In genomic region chr20:3106658-3107463, GRCh38 we compare ENCODE assay signal across 1 cellular context.
TF ChIP-seq lines count a peak whose summit lies in the region.

No MANE protein-coding gene starts in this region.

TF ChIP-seq in HepG2, 621 proteins besides CTCF, POLR2A, EP300 and RAD21 (continued from another document and continues in another):
- no peak for TF ChIP-seq HNF1A (IDR thresholded peaks at IDR 0.05; ENCODE audit: low read depth)
- peak; percentile 42; the same call in 1 of the 2 replicates for TF ChIP-seq HNF1A (CRISPR knock-in tag; IDR thresholded peaks at IDR 0.05; ENCODE audit: borderline replicate concordance)
- TF ChIP-seq TIGD3 (CRISPR knock-in tag; IDR thresholded peaks at IDR 0.05; ENCODE audit: borderline replicate concordance): 0 out of 2 replicates have a peak, but pooled peaks have one; percentile 17
- TF ChIP-seq E2F1 (CRISPR knock-in tag; IDR thresholded peaks at IDR 0.05): no peak
- no peak for TF ChIP-seq E2F2 (CRISPR knock-in tag; IDR thresholded peaks at IDR 0.05; ENCODE audit: borderline replicate concordance)
- TF ChIP-seq ZNF205 (CRISPR knock-in tag; IDR thresholded peaks at IDR 0.05): peak; percentile 85; the same call in 1 of the 2 replicates
- TF ChIP-seq GMEB2 (CRISPR knock-in tag; IDR thresholded peaks at IDR 0.05; ENCODE audit: low read depth): no peak
- no peak for TF ChIP-seq ZNF460 (CRISPR knock-in tag; IDR thresholded peaks at IDR 0.05; ENCODE audit: borderline replicate concordance)
- no peak for TF ChIP-seq PRMT3 (CRISPR knock-in tag; IDR thresholded peaks at IDR 0.05; ENCODE audit: borderline replicate concordance, low read depth)
- peak; percentile 53; the same call in 1 of the 2 replicates for TF ChIP-seq ARNT2 (CRISPR knock-in tag; IDR thresholded peaks at IDR 0.05; ENCODE audit: low read depth)
- TF ChIP-seq PBX3 (CRISPR knock-in tag; IDR thresholded peaks at IDR 0.05; ENCODE audit: borderline replicate concordance): no peak
- TF ChIP-seq ZNF446 (CRISPR knock-in tag; IDR thresholded peaks at IDR 0.05): peak; percentile 22; the same call in 1 of the 2 replicates
- peak; percentile 80; the same call in 1 of the 2 replicates for TF ChIP-seq ZNF710 (CRISPR knock-in tag; IDR thresholded peaks at IDR 0.05; ENCODE audit: borderline replicate concordance)
- TF ChIP-seq DZIP1 (CRISPR knock-in tag; IDR thresholded peaks at IDR 0.05): no peak
- 0 out of 2 replicates have a peak, but pooled peaks have one; percentile 5 for TF ChIP-seq CHD2 (IDR thresholded peaks at IDR 0.05; ENCODE audit: low read depth, low read length)
- peak; percentile 61 for TF ChIP-seq TFDP1 (CRISPR knock-in tag; IDR thresholded peaks at IDR 0.05; ENCODE audit: borderline replicate concordance)
- TF ChIP-seq MXD1 (CRISPR knock-in tag; IDR thresholded peaks at IDR 0.05): peak; percentile 71; the same call in 1 of the 2 replicates
- no peak for TF ChIP-seq ZNF234 (CRISPR knock-in tag; conservative IDR thresholded peaks at IDR 0.05)
- 0 out of 2 replicates have a peak, but pooled peaks have one; percentile 8 for TF ChIP-seq ZNF543 (CRISPR knock-in tag; IDR thresholded peaks at IDR 0.05)
- TF ChIP-seq MLLT10 (CRISPR knock-in tag; IDR thresholded peaks at IDR 0.05): no peak
- no peak for TF ChIP-seq STAG1 (CRISPR knock-in tag; IDR thresholded peaks at IDR 0.05)
- TF ChIP-seq GATAD2A (CRISPR knock-in tag; IDR thresholded peaks at IDR 0.05): peak; percentile 84
- peak; percentile 45; the same call in 1 of the 2 replicates for TF ChIP-seq MIER2 (CRISPR knock-in tag; IDR thresholded peaks at IDR 0.05)
- no peak for TF ChIP-seq ZNF781 (CRISPR knock-in tag; IDR thresholded peaks at IDR 0.05; ENCODE audit: borderline replicate concordance, not compliant biosample characterization)
- TF ChIP-seq ZNF772 (CRISPR knock-in tag; IDR thresholded peaks at IDR 0.05): peak; percentile 69
- no peak for TF ChIP-seq CREBL2 (CRISPR knock-in tag; IDR thresholded peaks at IDR 0.05; ENCODE audit: borderline replicate concordance)
- no peak for TF ChIP-seq ATF3 (CRISPR knock-in tag; IDR thresholded peaks at IDR 0.05)
- TF ChIP-seq ZBTB7A (CRISPR knock-in tag; IDR thresholded peaks at IDR 0.05): peak; percentile 77
- TF ChIP-seq CENPX (CRISPR knock-in tag; IDR thresholded peaks at IDR 0.05): no peak
- TF ChIP-seq ZNF552 (CRISPR knock-in tag; IDR thresholded peaks at IDR 0.05; ENCODE audit: borderline replicate concordance): no peak
- TF ChIP-seq HNRNPLL (IDR thresholded peaks at IDR 0.05; ENCODE audit: low read depth, low read length, poor library complexity, severe bottlenecking): no peak
- TF ChIP-seq ARID2 (CRISPR knock-in tag; IDR thresholded peaks at IDR 0.05; ENCODE audit: borderline replicate concordance): no peak
